ENCODE assay signal across 16 cellular contexts in the genomic region with DNA sequence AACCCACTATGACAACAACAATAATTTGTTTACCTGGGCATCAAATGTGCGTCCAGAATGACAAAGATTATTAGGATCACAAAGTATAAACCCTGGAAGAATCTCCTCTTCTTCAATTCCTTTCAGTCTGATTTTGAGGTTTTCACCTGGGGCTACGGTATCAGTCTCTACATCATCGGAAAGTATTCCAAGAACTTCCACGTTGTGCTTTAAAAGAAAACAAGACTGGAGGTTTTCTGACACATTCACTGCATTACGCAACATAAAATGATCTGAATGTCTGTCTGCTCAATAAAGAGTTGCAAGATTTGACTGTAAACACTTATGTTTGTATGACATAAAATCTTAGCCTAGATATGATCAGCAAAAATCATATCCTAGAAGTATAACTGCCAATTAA.
"Had no signal": no experiment of that assay in that cellular context is flagged by ENCODE, and none has a peak within 500 bp of the region (broad histone marks: within the 10 kb centered on the region; RNA-seq: fewer than 3 reads in every experiment).

No MANE protein-coding gene starts in this region.

- H3K4me1 Mint-ChIP-seq: immature natural killer cell, naive B cell had no signal

- H3K9me3 Mint-ChIP-seq: activated naive CD4-positive, alpha-beta T cell treated with anti-CD3 and anti-CD28 coated beads, Interleukin-2, amount 50 U/mL, for 72 hours; activated T-helper 2 cell treated with anti-CD3 and anti-CD28 coated beads, Interferon-gamma antibody, Interleukin-2, Interleukin-4, amounts not matched to agents 10 μg/mL and 5 μg/mL and 100 μg/mL, durations not matched to agents 14 hours and 24 hours and 36 hours; immature natural killer cell; naive B cell; T-helper 1 cell treated with Interleukin-12 subunit alpha and Interleukin-12 subunit beta and Interleukin-4 antibody, amounts not matched to agents 30 μg/mL and 1 μg/mL, for 36 hours had no signal

- H3K9me3 ChIP-seq: lower lobe of right lung, thyroid gland, vagina had no signal

- DNase-seq: activated CD4-positive, alpha-beta T cell treated with anti-CD3 and anti-CD28 coated beads, Interleukin-2, amount 50 U/mL, for 1 hour; activated CD4-positive, CD25-positive, alpha-beta regulatory T cell; effector CD4-positive, alpha-beta T cell; immature natural killer cell; left cardiac atrium; lower lobe of right lung; naive B cell; small intestine; thyroid gland had no signal

- H3K27me3 ChIP-seq: thyroid gland, vagina had no signal

- H3K4me1 ChIP-seq: lower lobe of right lung, thyroid gland, vagina had no signal

- H3K27ac Mint-ChIP-seq: activated T-helper 2 cell treated with anti-CD3 and anti-CD28 coated beads, Interferon-gamma antibody, Interleukin-2, Interleukin-4, amounts not matched to agents 10 μg/mL and 5 μg/mL and 100 μg/mL, durations not matched to agents 14 hours and 24 hours and 36 hours; immature natural killer cell; naive B cell; T-helper 1 cell treated with Interleukin-12 subunit alpha and Interleukin-12 subunit beta and Interleukin-4 antibody, amounts not matched to agents 30 μg/mL and 1 μg/mL, for 36 hours had no signal

- H3K27me3 Mint-ChIP-seq: naive B cell had no signal

- H3K4me3 ChIP-seq: coronary artery, lower lobe of right lung, thyroid gland, vagina had no signal

- FAIRE-seq: bronchial epithelial cell, endothelial cell of umbilical vein, small intestine had no signal

- H3K27ac ChIP-seq: coronary artery, lower lobe of right lung, thyroid gland, vagina had no signal

- H3K4me3 Mint-ChIP-seq: immature natural killer cell; naive B cell; T-helper 1 cell treated with Interleukin-12 subunit alpha and Interleukin-12 subunit beta and Interleukin-4 antibody, amounts not matched to agents 30 μg/mL and 1 μg/mL, for 36 hours had no signal

- ATAC-seq: activated naive CD4-positive, alpha-beta T cell treated with anti-CD3 and anti-CD28 coated beads, Interleukin-2, amount 50 U/mL, for 72 hours; left cardiac atrium; lower lobe of right lung had no signal
